Comparison of ENCODE assay signal across 16 cellular contexts in genomic region chr18:28132084-28132483, GRCh38. TPM values are rescaled to one million over a fixed set of nuclear protein-coding genes. Genes with fewer than 3 reads are reported as not detected.
"Had no signal": no experiment of that assay in that cellular context is flagged by ENCODE, and none has a peak within 500 bp of the region (broad histone marks: within the 10 kb centered on the region; RNA-seq: fewer than 3 reads in every experiment).

No MANE protein-coding gene starts in this region.

- H2AFZ ChIP-seq: parathyroid adenoma had no signal

- H3K9me3 Mint-ChIP-seq: activated B cell treated with CpG ODN at 0.5 μM for 24 hours; activated CD4-positive, alpha-beta T cell treated with anti-CD3 and anti-CD28 coated beads, Interleukin-2, amount 10 ng/mL, durations not matched to agents 24 days and 14 days; dendritic cell treated with granulocyte-macrophage colony-stimulating factor and Interleukin-4, amounts not matched to agents 40 ng/mL and 50 ng/mL, for 4 days; memory B cell had no signal

- H3K9ac ChIP-seq: parathyroid adenoma had no signal

- H3K36me3 ChIP-seq: left lung, tibial artery had no signal

- H3K27me3 ChIP-seq: left lung, tibial artery had no signal

- H3K4me1 Mint-ChIP-seq: activated B cell treated with CpG ODN at 0.5 μM for 24 hours; activated CD4-positive, alpha-beta T cell treated with anti-CD3 and anti-CD28 coated beads, Interleukin-2, amount 10 ng/mL, durations not matched to agents 24 days and 14 days; memory B cell had no signal

- H3K4me3 ChIP-seq: left lung, tibial artery had no signal

- H3K27ac ChIP-seq: left lung, parathyroid adenoma, tibial artery had no signal

- H3K36me3 Mint-ChIP-seq: activated naive CD8-positive, alpha-beta T cell; memory B cell had no signal

- H3K4me1 ChIP-seq: left lung, parathyroid adenoma, tibial artery had no signal

- H3K4me3 Mint-ChIP-seq: activated B cell treated with CpG ODN at 0.5 μM for 24 hours; activated CD4-positive, alpha-beta T cell treated with anti-CD3 and anti-CD28 coated beads, Interleukin-2, amount 10 ng/mL, durations not matched to agents 24 days and 14 days; activated naive CD8-positive, alpha-beta T cell; activated T-cell treated with anti-CD3 and anti-CD28 coated beads, Interleukin-2, amount 50 U/mL, for 72 hours; dendritic cell treated with granulocyte-macrophage colony-stimulating factor and Interleukin-4, amounts not matched to agents 40 ng/mL and 50 ng/mL, for 4 days; memory B cell had no signal

- H3K27ac Mint-ChIP-seq: activated B cell treated with CpG ODN at 0.5 μM for 24 hours; activated CD4-positive, alpha-beta T cell treated with anti-CD3 and anti-CD28 coated beads, Interleukin-2, amount 10 ng/mL, durations not matched to agents 24 days and 14 days; activated naive CD8-positive, alpha-beta T cell; activated T-cell treated with anti-CD3 and anti-CD28 coated beads, Interleukin-2, amount 50 U/mL, for 72 hours; dendritic cell treated with granulocyte-macrophage colony-stimulating factor and Interleukin-4, amounts not matched to agents 40 ng/mL and 50 ng/mL, for 4 days; memory B cell had no signal

- DNase-seq: activated B cell treated with CpG ODN at 0.5 μM for 24 hours; activated CD4-positive, alpha-beta T cell treated with anti-CD3 and anti-CD28 coated beads, Interleukin-2, amount 10 ng/mL, durations not matched to agents 24 days and 14 days; activated CD8-positive, alpha-beta memory T cell treated with anti-CD3 and anti-CD28 coated beads, Interleukin-2, amount 50 U/mL, for 48 hours; activated gamma-delta T cell treated with Interleukin-2 at 50 U/mL for 16 hours; activated T-cell treated with anti-CD3 and anti-CD28 coated beads, Interleukin-2, amount 50 U/mL, for 72 hours; effector memory CD4-positive, alpha-beta T cell; left lung; stimulated activated CD4-positive, alpha-beta T cell treated with anti-CD3 and anti-CD28 coated beads, Interleukin-15, amount 100 ng/mL, for 24 hours; stimulated activated CD4-positive, alpha-beta T cell treated with anti-CD3 and anti-CD28 coated beads, Interleukin-4, amount 100 ng/mL, for 24 hours; stimulated activated naive CD4-positive, alpha-beta T cell; SW 1271; tibial artery had no signal

- ATAC-seq: activated T-cell treated with anti-CD3 and anti-CD28 coated beads, Interleukin-2, amount 50 U/mL, for 72 hours; left lung had no signal

- H3K9me3 ChIP-seq: left lung, tibial artery had no signal

- H3K27me3 Mint-ChIP-seq: activated B cell treated with CpG ODN at 0.5 μM for 24 hours; activated CD4-positive, alpha-beta T cell treated with anti-CD3 and anti-CD28 coated beads, Interleukin-2, amount 10 ng/mL, durations not matched to agents 24 days and 14 days; activated naive CD8-positive, alpha-beta T cell; dendritic cell treated with granulocyte-macrophage colony-stimulating factor and Interleukin-4, amounts not matched to agents 40 ng/mL and 50 ng/mL, for 4 days; memory B cell had no signal

RNA-seq across cellular contexts. Expression of gene CDH2, which starts 44.8 kb away (rescaled TPM):
- total RNA-seq: activated B cell treated with CpG ODN at 0.5 μM for 24 hours had no signal
